Comparison of ENCODE assay signal across 10 cellular contexts in genomic region chr5:131514316-131515275, GRCh38.
DNase-seq lines count a peak whose midpoint lies in the region; ATAC-seq and TF ChIP-seq lines count a peak whose summit lies in the region.
"Had no signal": no experiment of that assay in that cellular context is flagged by ENCODE, and none has a peak within 500 bp of the region (broad histone marks: within the 10 kb centered on the region; RNA-seq: fewer than 3 reads in every experiment).

No MANE protein-coding gene starts in this region.

- no peaks in the 10 kb centered on the region for H3K9me2 ChIP-seq in Loucy (replicated peaks; ENCODE audit: low read depth, low read length)

- peak in 1 of 2 donors; percentile 39 for ATAC-seq in stimulated activated naive B cell treated with anti-CD40 and anti-IgM and Interleukin-4, amounts not matched to agents 10 μg/mL and 1 μg/mL and 100 μg/mL, for 72 hours (replicated peaks)
- ATAC-seq in aorta (ENCODE audit: low FRiP score) (no peak), GM18858 (IDR thresholded peaks at IDR 0.05; ENCODE audit: unreplicated experiment) (no peak)

- 0 out of 2 replicates have a peak, but pooled peaks cover 4% of the 10 kb centered on the region for H3K79me2 ChIP-seq in Loucy (ENCODE audit: insufficient read depth, low read length)

- no peaks in the 10 kb centered on the region for H3K9me3 Mint-ChIP-seq in activated T-cell treated with anti-CD3 and anti-CD28 coated beads, Interleukin-2, amount 50 U/mL, for 24 hours
- peaks cover 0 to 1% of the 10 kb centered on the region in 2 donors for H3K9me3 Mint-ChIP-seq in stimulated activated naive B cell treated with anti-CD40 and anti-IgM and Interleukin-4, amounts not matched to agents 10 μg/mL and 1 μg/mL and 100 μg/mL, for 72 hours
- H3K9me3 Mint-ChIP-seq: brain had no signal

- intact Hi-C loops in aorta (cut with DNase I) = no loop called here

- H3K4me1 Mint-ChIP-seq in activated T-cell treated with anti-CD3 and anti-CD28 coated beads, Interleukin-2, amount 50 U/mL, for 24 hours (ENCODE audit: low read depth) = peaks cover 65% of the 10 kb centered on the region
- H3K4me1 Mint-ChIP-seq in stimulated activated naive B cell treated with anti-CD40 and anti-IgM and Interleukin-4, amounts not matched to agents 10 μg/mL and 1 μg/mL and 100 μg/mL, for 72 hours = peaks cover 9 to 28% of the 10 kb centered on the region in 2 donors

- TF ChIP-seq CTCF in Loucy (conservative IDR thresholded peaks at IDR 0.05; ENCODE audit: low read length) = no peak
- TF ChIP-seq CTCF in choroid plexus epithelial cell (conservative IDR thresholded peaks at IDR 0.05; ENCODE audit: low read depth, low read length) = peak; percentile 32

- no peak overlapping the region for H2AFZ ChIP-seq in Loucy (ENCODE audit: low read length)

- peaks cover 3% of the 10 kb centered on the region for H4K20me1 ChIP-seq in Loucy (ENCODE audit: insufficient read depth, low read length, poor library complexity, severe bottlenecking)

- no peaks in the 10 kb centered on the region for H3K9me3 ChIP-seq in Loucy (ENCODE audit: insufficient read depth, low read depth, low read length)
- H3K9me3 ChIP-seq in aorta (ENCODE audit: control insufficient read depth, low read length) = no peaks in the 10 kb centered on the region

- H3K27me3 Mint-ChIP-seq in activated T-cell treated with anti-CD3 and anti-CD28 coated beads, Interleukin-2, amount 50 U/mL, for 24 hours = no peaks in the 10 kb centered on the region
- H3K27me3 Mint-ChIP-seq in stimulated activated naive B cell treated with anti-CD40 and anti-IgM and Interleukin-4, amounts not matched to agents 10 μg/mL and 1 μg/mL and 100 μg/mL, for 72 hours = no peaks in the 10 kb centered on the region
- H3K27me3 Mint-ChIP-seq: brain had no signal

- peak overlapping the region; percentile 88 for H3K27ac Mint-ChIP-seq in activated T-cell treated with anti-CD3 and anti-CD28 coated beads, Interleukin-2, amount 50 U/mL, for 24 hours
- H3K27ac Mint-ChIP-seq in stimulated activated naive B cell treated with anti-CD40 and anti-IgM and Interleukin-4, amounts not matched to agents 10 μg/mL and 1 μg/mL and 100 μg/mL, for 72 hours = peak overlapping the region; percentile 47

- H3K4me1 ChIP-seq in Loucy (ENCODE audit: insufficient read depth, low read length, poor library complexity, severe bottlenecking) (peaks cover 37% of the 10 kb centered on the region), aorta (ENCODE audit: control insufficient read depth in 1 of 2, insufficient read depth in 2 of 2, low read length in 2 of 2) (no peaks in the 10 kb centered on the region)

- peak overlapping the region; percentile 81 for H3K4me2 ChIP-seq in Loucy (ENCODE audit: low read depth, low read length, poor library complexity, severe bottlenecking)

- peaks cover 66% of the 10 kb centered on the region for H3K36me3 Mint-ChIP-seq in activated T-cell treated with anti-CD3 and anti-CD28 coated beads, Interleukin-2, amount 50 U/mL, for 24 hours (ENCODE audit: low read depth)
- H3K36me3 Mint-ChIP-seq in stimulated activated naive B cell treated with anti-CD40 and anti-IgM and Interleukin-4, amounts not matched to agents 10 μg/mL and 1 μg/mL and 100 μg/mL, for 72 hours = peaks cover 31 to 44% of the 10 kb centered on the region in 2 donors

- peak overlapping the region; percentile 58 for H3K9ac ChIP-seq in Loucy (ENCODE audit: low read depth, low read length, poor library complexity, severe bottlenecking)

- H3K36me3 ChIP-seq in Loucy (ENCODE audit: insufficient read depth, low read length) = peaks cover 20% of the 10 kb centered on the region; the same call in 1 of the 2 replicates
- peaks cover 2 to 3% of the 10 kb centered on the region in 2 donors for H3K36me3 ChIP-seq in aorta (ENCODE audit: control insufficient read depth in 1 of 2, insufficient read depth in 2 of 2, low read length in 1 of 2)

- H3F3A ChIP-seq in Loucy (ENCODE audit: low read depth) = peaks cover 8% of the 10 kb centered on the region; the same call in 1 of the 2 replicates

- H3K27me3 ChIP-seq in Loucy (ENCODE audit: insufficient read depth, low read length, poor library complexity, severe bottlenecking) = no peaks in the 10 kb centered on the region
- H3K27me3 ChIP-seq in aorta (ENCODE audit: control insufficient read depth in 1 of 2, insufficient read depth in 2 of 2, low read length in 1 of 2) = no peaks in the 10 kb centered on the region

- no peak overlapping the region for H3K27ac ChIP-seq in aorta (ENCODE audit: low read depth in 1 of 2, low read length in 2 of 2)

- no peak for DNase-seq in activated T-cell treated with anti-CD3 and anti-CD28 coated beads, Interleukin-2, amount 50 U/mL, for 24 hours
- no peak for DNase-seq in activated T-cell treated with anti-CD3 and anti-CD28 coated beads, Interleukin-2, amount 50 U/mL, for 48 hours
- DNase-seq in choroid plexus epithelial cell (ENCODE audit: low read depth) (peak; percentile 48), NCI-H2227 treated with DMSO at 0.1 percent for 48 hours (lab: John Stamatoyannopoulos, UW) (no peak), aorta (no peak)
- no peak for DNase-seq in stimulated activated naive B cell treated with anti-CD40 and anti-IgM and Interleukin-4, amounts not matched to agents 10 μg/mL and 1 μg/mL and 100 μg/mL, for 72 hours
- DNase-seq: NCI-H1417 treated with DMSO at 0.1 percent for 48 hours had no signal

- WGBS in aorta, 2 donors = 79 to 83% methylated on average over 6 of the region's 6 CpGs

- H3K4me3 ChIP-seq in Loucy (ENCODE audit: low read length, poor library complexity, severe bottlenecking) = peak overlapping the region; percentile 71
- peak overlapping the region; percentile 11 for H3K4me3 ChIP-seq in choroid plexus epithelial cell (ENCODE audit: low read depth, low read length)
- H3K4me3 ChIP-seq in aorta (ENCODE audit: low read length in 2 of 2) = no peak overlapping the region

- peak overlapping the region; percentile 66 for H3K4me3 Mint-ChIP-seq in activated T-cell treated with anti-CD3 and anti-CD28 coated beads, Interleukin-2, amount 50 U/mL, for 24 hours
- no peak overlapping the region for H3K4me3 Mint-ChIP-seq in stimulated activated naive B cell treated with anti-CD40 and anti-IgM and Interleukin-4, amounts not matched to agents 10 μg/mL and 1 μg/mL and 100 μg/mL, for 72 hours
- H3K4me3 Mint-ChIP-seq: brain had no signal

Comparison
In these comparisons a context has a peak if more than half of its experiments do, and no peak if none do; other contexts are left out.
1. H3K4me3 ChIP-seq: peak in Loucy (single experiment) and choroid plexus epithelial cell (single experiment); none in aorta (0 of 2).